ENCODE assay signal across 1 cellular context in genomic region chr17:2063306-2064146, GRCh38.
TF ChIP-seq lines count a peak whose summit lies in the region.

No MANE protein-coding gene starts in this region.

TF ChIP-seq in H1, 55 proteins besides CTCF, POLR2A, EP300 and RAD21:
- TF ChIP-seq BCL11A (IDR thresholded peaks at IDR 0.05; ENCODE audit: low read depth in 2 of 2, low read length in 2 of 2) (no peak), TAF1 (IDR thresholded peaks at IDR 0.05; ENCODE audit: low read depth, low read length) (no peak), FOSL1 (IDR thresholded peaks at IDR 0.05; ENCODE audit: insufficient read depth, low read depth, low read length) (no peak), SUZ12 (IDR thresholded peaks at IDR 0.05; ENCODE audit: low read length) (no peak), SIX5 (IDR thresholded peaks at IDR 0.05; ENCODE audit: low read depth, low read length) (no peak), BRCA1 (IDR thresholded peaks at IDR 0.05; ENCODE audit: low read depth, low read length) (no peak), KDM5A (IDR thresholded peaks at IDR 0.05; ENCODE audit: low read length) (no peak)
